Comparison of ENCODE assay signal across 4 cellular contexts in the genomic region with DNA sequence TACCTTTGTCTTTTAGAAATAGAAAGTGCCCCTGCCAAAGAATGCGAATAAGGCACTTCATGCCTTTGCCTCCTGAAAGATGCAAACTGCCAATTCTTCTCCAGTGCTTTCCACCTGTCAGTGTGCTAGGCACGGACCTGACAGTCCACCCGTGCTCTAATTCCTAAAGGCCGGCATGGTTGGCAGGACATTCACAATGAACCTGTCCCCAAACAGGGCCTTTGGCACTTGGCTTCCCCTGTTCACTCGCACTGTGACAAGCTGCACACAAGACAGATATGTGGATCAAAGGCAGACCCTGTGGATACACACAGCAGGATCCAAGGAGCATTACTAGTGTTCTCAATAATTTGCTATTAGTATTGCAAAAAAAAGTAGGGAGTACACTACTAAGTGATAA.
"Had no signal": no experiment of that assay in that cellular context is flagged by ENCODE, and none has a peak within 500 bp of the region (broad histone marks: within the 10 kb centered on the region; RNA-seq: fewer than 3 reads in every experiment).

No MANE protein-coding gene starts in this region.

- H3K4me3 ChIP-seq: GM23338 had no signal

- H3K4me1 Mint-ChIP-seq: GM23338 had no signal

- H3K4me3 Mint-ChIP-seq: GM23338, H9 had no signal

- H2AFZ ChIP-seq: GM23338 had no signal

- H3K9me3 Mint-ChIP-seq: GM23338, H9 had no signal

- H3K27ac Mint-ChIP-seq: GM23338, H9 had no signal

- H3K4me2 ChIP-seq: GM23338 had no signal

- ATAC-seq: GM23338 had no signal

- DNase-seq: H9, HCEC 1CT, IMR-90 had no signal
